Comparison of ENCODE assay signal across 20 cellular contexts in the genomic region with DNA sequence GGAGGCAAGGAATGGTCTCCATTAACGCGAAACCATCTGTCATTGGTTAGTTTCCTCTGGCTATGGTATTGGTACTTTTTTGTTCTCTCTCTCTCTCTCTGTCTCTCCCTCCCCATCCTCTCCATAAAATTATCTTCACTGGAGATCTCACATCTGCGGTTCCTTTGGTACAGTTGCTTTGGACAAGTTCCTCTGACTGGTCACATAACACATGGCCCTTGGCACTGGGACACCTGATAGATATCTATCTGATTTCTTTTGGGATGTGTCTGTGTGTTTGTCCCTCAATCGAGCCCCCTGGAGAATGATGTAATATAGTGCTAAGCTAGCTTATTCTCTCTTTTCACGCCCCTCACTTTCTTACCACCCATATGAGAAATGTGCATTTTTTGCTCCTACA.
DNase-seq lines count a peak whose midpoint lies in the region; FAIRE-seq and TF ChIP-seq lines count a peak whose summit lies in the region.
"Had no signal": no experiment of that assay in that cellular context is flagged by ENCODE, and none has a peak within 500 bp of the region (broad histone marks: within the 10 kb centered on the region; RNA-seq: fewer than 3 reads in every experiment).

No MANE protein-coding gene starts in this region.

- H3K27me3 ChIP-seq in H1 (replicated peaks in 1 of 4; ENCODE audit: control insufficient read depth in 3 of 4, extremely low read depth in 1 of 4, insufficient read depth in 3 of 4, low read length in 3 of 4) (peaks cover 0 to 1% (median 0%) of the 10 kb centered on the region in 4 experiments; a peak in 1 of 7 replicates), trophoblast cell (ENCODE audit: insufficient read depth, low read length) (no peaks in the 10 kb centered on the region), A673 (replicated peaks; ENCODE audit: insufficient read depth, low read depth, low read length, poor library complexity) (no peaks in the 10 kb centered on the region)
- H3K27me3 ChIP-seq: BLaER1 treated with 17β-estradiol and CSF1 and Interleukin-3, amounts not matched to agents 10 nM and 100 nM had no signal

- no peaks in the 10 kb centered on the region for H3K23me2 ChIP-seq in H1 (ENCODE audit: low read depth, low read length)

- intact Hi-C loops in A673 (cut with micrococcal nuclease; ENCODE audit: unreplicated experiment), result no loop called here

- WGBS in H1 (ENCODE audit: extremely low coverage in 1 of 2, insufficient coverage in 1 of 2, insufficient read length in 1 of 2, insufficient replicate concordance in 2 of 2, low coverage in 1 of 2, low lambda C conversion rate in 2 of 2, missing lambda C conversion rate in 1 of 2), 2 experiments, result 87% methylated on average over 5 of the region's 5 CpGs; no CpG with 5 or more reads in 1 of the 2 experiments
- no CpG with 5 or more reads among the region's 5 CpGs for WGBS in trophoblast cell (ENCODE audit: extremely low coverage, insufficient coverage, insufficient read length)

- no peak overlapping the region for H4K5ac ChIP-seq in H1 (ENCODE audit: insufficient read length, low read depth, low read length)

- H3K4me3 ChIP-seq in H1 (ENCODE audit: extremely low read depth in 1 of 4, insufficient read depth in 2 of 4, low read depth in 3 of 4, low read length in 4 of 4), result no peak overlapping the region
- no peak overlapping the region for H3K4me3 ChIP-seq in trophoblast cell (ENCODE audit: low read depth, low read length)
- no peak overlapping the region for H3K4me3 ChIP-seq in A673 (ENCODE audit: low read depth, low read length, poor library complexity, severe bottlenecking)
- H3K4me3 ChIP-seq: BLaER1 treated with 17β-estradiol and CSF1 and Interleukin-3, amounts not matched to agents 10 nM and 100 nM had no signal

- no peak overlapping the region for H2BK120ac ChIP-seq in H1 (replicated peaks; ENCODE audit: low read depth, low read length)
- H2BK120ac ChIP-seq in trophoblast cell (ENCODE audit: insufficient read depth, low read length, poor library complexity), result no peak overlapping the region

- no peak for TF ChIP-seq POLR2A in H1 (IDR thresholded peaks at IDR 0.05; ENCODE audit: control extremely low read depth in 1 of 2, low read depth in 2 of 2, low read length in 2 of 2)

- no TSS peak for BruUV-seq in A673 (replicated peaks; lab: Mats Ljungman, UMichigan)

- H2AK5ac ChIP-seq in H1 (ENCODE audit: low read depth, low read length), result no peak overlapping the region
- H2AK5ac ChIP-seq in trophoblast cell (ENCODE audit: low read length), result no peak overlapping the region

- no peak overlapping the region for H2BK15ac ChIP-seq in H1 (ENCODE audit: low read length)

- H4K20me1 ChIP-seq in H1 (replicated peaks in 1 of 2; ENCODE audit: control insufficient read depth in 1 of 2, insufficient read depth in 2 of 2, low read length in 2 of 2), result no peaks in the 10 kb centered on the region
- H4K20me1 ChIP-seq: BLaER1 treated with 17β-estradiol and CSF1 and Interleukin-3, amounts not matched to agents 10 nM and 100 nM had no signal

- TF ChIP-seq CTCF in H1 (IDR thresholded peaks at IDR 0.05; ENCODE audit: control extremely low read depth in 1 of 3, insufficient read depth in 1 of 3, low read depth in 1 of 3, low read length in 3 of 3), result no peak
- TF ChIP-seq CTCF in A673 (conservative IDR thresholded peaks at IDR 0.05; ENCODE audit: low read depth, low read length), result no peak

- no peak overlapping the region for H3K23ac ChIP-seq in H1 (ENCODE audit: insufficient read length)
- H3K23ac ChIP-seq in trophoblast cell (ENCODE audit: low read length), result no peak overlapping the region

- H3K4ac ChIP-seq in H1 (replicated peaks; ENCODE audit: insufficient read length, low read depth, low read length) (no peak overlapping the region), trophoblast cell (ENCODE audit: low read depth, low read length) (no peak overlapping the region)

- H3K56ac ChIP-seq in H1 (replicated peaks; ENCODE audit: insufficient read length, low read depth, low read length), result no peak overlapping the region

- CTCF ChIA-PET in H1 (lab: Charles Lee; ENCODE audit: partially characterized antibody), result no interaction called here
- CTCF ChIA-PET in A673 (lab: Charles Lee), result no interaction called here

- no peak overlapping the region for H2BK20ac ChIP-seq in H1 (ENCODE audit: low read length)

- no peaks in the 10 kb centered on the region for H3K4me1 ChIP-seq in H1 (replicated peaks in 1 of 4; ENCODE audit: control insufficient read depth in 3 of 4, insufficient read depth in 4 of 4, low read length in 3 of 4)
- no peaks in the 10 kb centered on the region for H3K4me1 ChIP-seq in trophoblast cell (ENCODE audit: control insufficient read depth in 1 of 2, insufficient read depth in 2 of 2, low read length in 2 of 2)
- no peaks in the 10 kb centered on the region for H3K4me1 ChIP-seq in A673 (ENCODE audit: insufficient read depth, low read length, poor library complexity, severe bottlenecking)
- H3K4me1 ChIP-seq: BLaER1 treated with 17β-estradiol and CSF1 and Interleukin-3, amounts not matched to agents 10 nM and 100 nM; Caco-2 had no signal

- H2BK12ac ChIP-seq in H1 (ENCODE audit: low read depth, low read length) (no peak overlapping the region), trophoblast cell (ENCODE audit: low read length) (no peak overlapping the region)

- H4K8ac ChIP-seq in H1 (ENCODE audit: extremely low read depth, insufficient read depth, low read length) (no peak overlapping the region), trophoblast cell (ENCODE audit: low read depth, low read length) (no peak overlapping the region)

- H3K79me2 ChIP-seq in H1 (ENCODE audit: control insufficient read depth in 1 of 2, insufficient read depth in 2 of 2, low read length in 2 of 2), result no peaks in the 10 kb centered on the region
- no peaks in the 10 kb centered on the region for H3K79me2 ChIP-seq in trophoblast cell (ENCODE audit: control insufficient read depth, insufficient read depth, low read length, poor library complexity)

- H4K12ac ChIP-seq in trophoblast cell (ENCODE audit: low read depth, low read length), result no peak overlapping the region

- H3K9ac ChIP-seq in H1 (replicated peaks in 1 of 4; ENCODE audit: extremely low read depth in 1 of 4, low read depth in 3 of 4, low read length in 3 of 4) (no peak overlapping the region), trophoblast cell (ENCODE audit: low read length) (no peak overlapping the region)
- H3K9ac ChIP-seq: BLaER1 treated with 17β-estradiol and CSF1 and Interleukin-3, amounts not matched to agents 10 nM and 100 nM had no signal

- FAIRE-seq in H1 (lab: Jason Lieb, UNC), result no peak
- FAIRE-seq: A204.1, G401.6, GM12891, GM19239 had no signal

- H3K79me1 ChIP-seq in H1 (ENCODE audit: low read depth, low read length), result no peaks in the 10 kb centered on the region
- H3K79me1 ChIP-seq in trophoblast cell (ENCODE audit: low read length), result no peaks in the 10 kb centered on the region

- H3K14ac ChIP-seq in H1 (ENCODE audit: insufficient read length), result no peak overlapping the region
- no peak overlapping the region for H3K14ac ChIP-seq in trophoblast cell (ENCODE audit: low read length)

- H4K91ac ChIP-seq in H1 (replicated peaks; ENCODE audit: insufficient read length, low read length) (no peak overlapping the region), trophoblast cell (ENCODE audit: low read depth, low read length) (no peak overlapping the region)

- peak; percentile 28 for DNase-seq in M059J (ENCODE audit: low read depth)
- DNase-seq in SK-N-DZ (ENCODE audit: low spot score), result peak; percentile 25
- no peak for DNase-seq in H1 (ENCODE audit: low read depth in 1 of 2, low spot score in 2 of 2)
- DNase-seq in trophoblast cell, result no peak
- no peak for DNase-seq in A673 (ENCODE audit: low spot score)
- DNase-seq in stimulated activated CD4-positive, alpha-beta T cell treated with anti-CD3 and anti-CD28 coated beads, Interleukin-15, amount 100 ng/mL, for 24 hours, result no peak
- DNase-seq: 8988T; AML-193; Caco-2; Calu3; CD4-positive, alpha-beta T cell; CD8-positive, alpha-beta T cell; DMS79 treated with DMSO at 0.1 percent for 48 hours; GF-D8 had no signal

- TF ChIP-seq RAD21 in H1 (IDR thresholded peaks at IDR 0.05 in 1 of 2, conservative IDR thresholded peaks at IDR 0.05 in 1 of 2; ENCODE audit: low read depth in 2 of 2, low read length in 2 of 2), result no peak

- no peak for TF ChIP-seq EP300 in H1 (IDR thresholded peaks at IDR 0.05; ENCODE audit: borderline replicate concordance in 1 of 2, low read depth in 2 of 2, low read length in 2 of 2)

- H3K18ac ChIP-seq in H1 (ENCODE audit: extremely low read depth, low read length) (no peak overlapping the region), trophoblast cell (ENCODE audit: low read length) (no peak overlapping the region)

- H2AFZ ChIP-seq in H1 (ENCODE audit: low read length) (peak overlapping the region; percentile 57; the same call in 1 of the 2 replicates), trophoblast cell (ENCODE audit: insufficient read depth, low read length, poor library complexity) (no peak overlapping the region)

- H3K27ac ChIP-seq in H1 (ENCODE audit: low read depth, low read length) (no peak overlapping the region), trophoblast cell (ENCODE audit: low read depth, low read length) (no peak overlapping the region), A673 (ENCODE audit: low read depth, low read length, poor library complexity, severe bottlenecking) (no peak overlapping the region)
- H3K27ac ChIP-seq: BLaER1 treated with 17β-estradiol and CSF1 and Interleukin-3, amounts not matched to agents 10 nM and 100 nM; C4-2B had no signal

- POLR2A ChIA-PET in H1 (lab: Charles Lee; ENCODE audit: partially characterized antibody) (no interaction called here), A673 (lab: Charles Lee; ENCODE audit: low non-redundant PET) (no interaction called here)

- H3K36me3 ChIP-seq in H1 (ENCODE audit: control insufficient read depth in 2 of 4, insufficient read depth in 4 of 4, low read length in 3 of 4) (no peaks in the 10 kb centered on the region), trophoblast cell (ENCODE audit: control insufficient read depth in 1 of 2, insufficient read depth in 2 of 2, low read length in 2 of 2) (no peaks in the 10 kb centered on the region), A673 (ENCODE audit: insufficient read depth, low read length, poor library complexity, severe bottlenecking) (no peaks in the 10 kb centered on the region)
- H3K36me3 ChIP-seq: BLaER1 treated with 17β-estradiol and CSF1 and Interleukin-3, amounts not matched to agents 10 nM and 100 nM had no signal

- H2BK5ac ChIP-seq in H1 (ENCODE audit: low read depth, low read length) (no peak overlapping the region), trophoblast cell (ENCODE audit: low read depth, low read length, poor library complexity) (no peak overlapping the region)

- H3K4me2 ChIP-seq in H1 (ENCODE audit: insufficient read depth in 1 of 2, low read depth in 2 of 2, low read length in 2 of 2) (no peak overlapping the region), trophoblast cell (ENCODE audit: low read length) (no peak overlapping the region)
- H3K4me2 ChIP-seq: BLaER1 treated with 17β-estradiol and CSF1 and Interleukin-3, amounts not matched to agents 10 nM and 100 nM had no signal

- H3K9me3 ChIP-seq in H1 (ENCODE audit: insufficient read depth in 2 of 2, low read depth in 1 of 2, low read length in 1 of 2), result no peaks in the 10 kb centered on the region
- H3K9me3 ChIP-seq in trophoblast cell (ENCODE audit: insufficient read depth, low read depth, low read length), result no peaks in the 10 kb centered on the region
- no peaks in the 10 kb centered on the region for H3K9me3 ChIP-seq in A673 (ENCODE audit: low read depth, low read length, poor library complexity, severe bottlenecking)
- H3K9me3 ChIP-seq: BLaER1 treated with 17β-estradiol and CSF1 and Interleukin-3, amounts not matched to agents 10 nM and 100 nM; Caco-2 had no signal

Comparison
In these comparisons a context has a peak if more than half of its experiments do, and no peak if none do; other contexts are left out.
1. DNase-seq: peak in M059J (single experiment) and SK-N-DZ (single experiment); none in H1 (0 of 2), trophoblast cell (0 of 2), A673 (single experiment) and stimulated activated CD4-positive, alpha-beta T cell treated with anti-CD3 and anti-CD28 coated beads, Interleukin-15, amount 100 ng/mL, for 24 hours (single experiment).